In the genomic region with DNA sequence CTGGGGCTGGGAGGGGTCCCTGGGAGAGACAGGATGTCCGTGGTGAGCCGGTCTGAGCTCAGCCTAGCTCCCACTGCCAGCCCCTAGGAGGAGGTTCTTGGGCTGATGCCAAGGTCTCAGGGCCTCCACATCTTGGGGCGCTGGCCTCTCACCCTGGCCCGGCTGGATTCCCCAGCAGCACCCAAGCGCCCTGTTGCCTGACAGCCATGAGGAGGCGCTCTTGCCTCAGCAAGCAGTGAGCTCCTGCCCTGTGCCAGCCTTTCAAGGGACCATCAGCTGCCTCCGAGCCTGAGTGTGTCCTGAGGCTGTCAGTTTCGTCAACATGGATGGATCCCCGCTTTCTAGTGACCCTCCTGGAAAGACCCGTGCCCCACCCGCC, we compare ENCODE assay signal across 10 cellular contexts.
A peak's percentile ranks its signal among the peaks of the same experiment; 100 is the strongest.
DNase-seq lines count a peak whose midpoint lies in the region; ATAC-seq and TF ChIP-seq lines count a peak whose summit lies in the region.
"Had no signal": no experiment of that assay in that cellular context is flagged by ENCODE, and none has a peak within 500 bp of the region (broad histone marks: within the 10 kb centered on the region; RNA-seq: fewer than 3 reads in every experiment).

No MANE protein-coding gene starts in this region.

- TF ChIP-seq CTCF in epithelial cell of esophagus (IDR thresholded peaks at IDR 0.05; ENCODE audit: insufficient read depth, low read depth, low read length, missing control alignments) (peak; percentile 62), psoas muscle (IDR thresholded peaks at IDR 0.05) (peak; percentile 11), GM20000 (IDR thresholded peaks at IDR 0.05; ENCODE audit: extremely low read depth, missing control alignments) (no peak)

- H3K36me3 ChIP-seq in psoas muscle (ENCODE audit: insufficient read depth in 1 of 2, low read depth in 1 of 2), result no peaks in the 10 kb centered on the region
- H3K36me3 ChIP-seq: thyroid gland had no signal

- 82 to 88% (median 84%) methylated on average over 11 of the region's 11 CpGs for WGBS in psoas muscle, 3 donors

- intact Hi-C loops in psoas muscle (cut with DNase I), result no loop called here

- H3K27ac Mint-ChIP-seq in T-helper 17 cell, result no peak overlapping the region

- H3K27ac ChIP-seq in psoas muscle, result no peak overlapping the region
- H3K27ac ChIP-seq: thyroid gland had no signal

- H3K4me1 Mint-ChIP-seq in T-helper 17 cell, result peaks cover 2% of the 10 kb centered on the region

- no peak for ATAC-seq in psoas muscle
- no peak for ATAC-seq in T-helper 17 cell

- DNase-seq in NCI-H2196 (lab: John Stamatoyannopoulos, UW; ENCODE audit: unreplicated experiment), result peak; percentile 10
- no peak for DNase-seq in NCI-H2196 treated with DMSO at 0.1 percent for 48 hours (lab: John Stamatoyannopoulos, UW; ENCODE audit: unreplicated experiment)
- peak; percentile 47 for DNase-seq in NCI-H1092 treated with DMSO at 0.1 percent for 48 hours (lab: John Stamatoyannopoulos, UW)
- peak; percentile 53 for DNase-seq in epithelial cell of esophagus (ENCODE audit: low read depth)
- DNase-seq in psoas muscle, result no peak
- no peak for DNase-seq in SIG-M5 (lab: John Stamatoyannopoulos, UW)
- DNase-seq in GM20000 (ENCODE audit: low spot score), result no peak
- DNase-seq in T-helper 17 cell, result no peak
- DNase-seq: NCI-H2081 treated with DMSO at 0.1 percent for 48 hours, thyroid gland had no signal

- H3K27me3 Mint-ChIP-seq in T-helper 17 cell, result peaks cover 10% of the 10 kb centered on the region

- H3K9me3 ChIP-seq in psoas muscle (no peaks in the 10 kb centered on the region), T-helper 17 cell (ENCODE audit: control insufficient read depth, low read length, poor library complexity, severe bottlenecking) (no peaks in the 10 kb centered on the region)
- H3K9me3 ChIP-seq: thyroid gland had no signal

- H3K4me3 Mint-ChIP-seq in T-helper 17 cell, result no peak overlapping the region

- no peaks in the 10 kb centered on the region for H3K36me3 Mint-ChIP-seq in T-helper 17 cell (ENCODE audit: low read depth)

- H3K4me1 ChIP-seq in psoas muscle, result peaks cover 29% of the 10 kb centered on the region

- H3K4me3 ChIP-seq in epithelial cell of esophagus (ENCODE audit: low read length) (no peak overlapping the region), psoas muscle (no peak overlapping the region)
- H3K4me3 ChIP-seq: thyroid gland had no signal

- H3K27me3 ChIP-seq in psoas muscle (ENCODE audit: insufficient read depth in 3 of 3, low read length in 2 of 3), result no peaks in the 10 kb centered on the region
- H3K27me3 ChIP-seq: thyroid gland had no signal

Comparison
In these comparisons a context has a peak if more than half of its experiments do, and no peak if none do; other contexts are left out.
1. DNase-seq: peak in NCI-H2196 (single experiment), NCI-H1092 treated with DMSO at 0.1 percent for 48 hours (single experiment) and epithelial cell of esophagus (single experiment); none in NCI-H2196 treated with DMSO at 0.1 percent for 48 hours (single experiment), psoas muscle (0 of 2), SIG-M5 (single experiment), GM20000 (single experiment) and T-helper 17 cell (0 of 3).